15 cellular contexts compared by ENCODE assay signal in the genomic region with DNA sequence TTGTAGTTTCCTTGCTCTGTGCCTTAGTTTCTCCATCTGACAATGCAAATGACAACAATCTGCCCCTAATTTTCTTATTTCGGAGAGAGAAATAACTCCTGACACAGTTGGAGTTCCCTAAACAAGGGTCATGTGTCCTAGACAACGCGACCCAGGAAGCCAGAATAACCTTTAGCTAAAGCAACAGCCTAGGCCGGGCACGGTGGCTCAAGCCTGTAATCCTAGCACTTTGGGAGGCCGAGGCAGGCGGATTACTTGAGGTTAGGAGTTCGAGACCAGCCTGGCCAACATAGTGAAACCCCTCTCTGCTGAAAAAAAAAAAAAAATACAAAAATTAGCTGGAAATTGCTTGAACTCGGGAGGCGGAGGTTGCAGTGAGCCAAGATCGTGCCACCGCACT. TPM values are rescaled to one million over a fixed set of nuclear protein-coding genes. Genes with fewer than 3 reads are reported as not detected.
DNase-seq lines count a peak whose midpoint lies in the region; ATAC-seq, FAIRE-seq and TF ChIP-seq lines count a peak whose summit lies in the region.
"Had no signal": no experiment of that assay in that cellular context is flagged by ENCODE, and none has a peak within 500 bp of the region (broad histone marks: within the 10 kb centered on the region; RNA-seq: fewer than 3 reads in every experiment).

No MANE protein-coding gene starts in this region.

- H3K4me2 ChIP-seq in PC-9 (peak overlapping the region; percentile 71), keratinocyte (ENCODE audit: control insufficient read depth, extremely low read depth, insufficient read depth, low read depth, low read length) (no peak overlapping the region)

- H4K20me1 ChIP-seq in PC-9 (ENCODE audit: insufficient read depth) = no peaks in the 10 kb centered on the region
- H4K20me1 ChIP-seq in keratinocyte (ENCODE audit: control insufficient read depth, extremely low read depth, insufficient read depth, low read length) = no peaks in the 10 kb centered on the region

- no peak overlapping the region for H2AFZ ChIP-seq in PC-9
- H2AFZ ChIP-seq in keratinocyte (ENCODE audit: control insufficient read depth, low read length) = no peak overlapping the region
- H2AFZ ChIP-seq: GM23248 had no signal

- no peak for FAIRE-seq in keratinocyte (lab: Jason Lieb, UNC)
- FAIRE-seq: H54, K562 had no signal

- BruUV-seq in PC-9 (replicated peaks; lab: Mats Ljungman, UMichigan) = no TSS peak

- H3K27me3 ChIP-seq in PC-9 (ENCODE audit: insufficient read depth, low read depth) (no peaks in the 10 kb centered on the region), keratinocyte (ENCODE audit: control insufficient read depth, extremely low read depth, insufficient read depth, low read length) (no peaks in the 10 kb centered on the region)

- H3K4me3 ChIP-seq in PC-9 (no peak overlapping the region), keratinocyte (ENCODE audit: control insufficient read depth in 2 of 3, extremely low read depth in 1 of 3, insufficient read depth in 2 of 3, low read depth in 1 of 3, low read length in 3 of 3) (no peak overlapping the region)
- H3K4me3 ChIP-seq: GM23248, K562 had no signal

- DNase-seq in DMS153 (lab: John Stamatoyannopoulos, UW) (peak; percentile 6), DMS153 treated with DMSO at 0.1 percent for 48 hours (lab: John Stamatoyannopoulos, UW; ENCODE audit: unreplicated experiment) (no peak), COLO668 (lab: John Stamatoyannopoulos, UW; ENCODE audit: unreplicated experiment) (peak; percentile 18), PC-9 (peak in 1 of 2 experiments; percentile 32), keratinocyte (ENCODE audit: low read depth, low spot score) (no peak), COR-L47 (lab: John Stamatoyannopoulos, UW) (no peak), T-helper 17 cell (no peak)
- DNase-seq: CD4-positive, CD25-positive, alpha-beta regulatory T cell; GM23248 had no signal

- ATAC-seq in T-helper 17 cell (no peak), HG02588 (IDR thresholded peaks at IDR 0.05; ENCODE audit: unreplicated experiment) (no peak)
- ATAC-seq: HCT116, K562 had no signal

- H3K36me3 ChIP-seq in PC-9 (ENCODE audit: low read depth) (no peaks in the 10 kb centered on the region), keratinocyte (ENCODE audit: control insufficient read depth in 2 of 2, extremely low read depth in 1 of 2, insufficient read depth in 2 of 2, low read length in 2 of 2) (no peaks in the 10 kb centered on the region)

- CTCF ChIA-PET in PC-9 (lab: Charles Lee) = interaction anchor here (0.7 kb wide), 1 partner anchor 193 kb away, joined by 3 read pairs; no protein-coding TSS in a partner anchor

- H3K27ac ChIP-seq in PC-9 (peak overlapping the region; percentile 90), keratinocyte (ENCODE audit: control insufficient read depth, insufficient read depth, low read length) (peak overlapping the region; percentile 40)
- H3K27ac ChIP-seq: 22Rv1, GM23248 had no signal

- H3F3A ChIP-seq in PC-9 (ENCODE audit: insufficient read depth, low read depth) = peaks cover 29% of the 10 kb centered on the region

- dilution Hi-C loops in keratinocyte (cut with MboI; ENCODE audit: extremely low pct_ligation_motif_present, low sequenced_read_pairs) = no loop called here

- intact Hi-C loops in PC-9 (cut with micrococcal nuclease; ENCODE audit: unreplicated experiment) = no loop called here

- H3K9me3 ChIP-seq in PC-9 (ENCODE audit: insufficient read depth, low read depth) = no peaks in the 10 kb centered on the region
- H3K9me3 ChIP-seq in keratinocyte (ENCODE audit: control insufficient read depth, low read depth, low read length) = no peaks in the 10 kb centered on the region
- no peaks in the 10 kb centered on the region for H3K9me3 ChIP-seq in T-helper 17 cell (ENCODE audit: control insufficient read depth, low read length, poor library complexity, severe bottlenecking)

- no peak overlapping the region for H3K27ac Mint-ChIP-seq in T-helper 17 cell

- H3K36me3 Mint-ChIP-seq in T-helper 17 cell (ENCODE audit: low read depth) = peaks cover 15% of the 10 kb centered on the region

- no peak overlapping the region for H3K4me3 Mint-ChIP-seq in T-helper 17 cell
- H3K4me3 Mint-ChIP-seq: CD4-positive, CD25-positive, alpha-beta regulatory T cell had no signal

- no peaks in the 10 kb centered on the region for H3K9me1 ChIP-seq in keratinocyte (ENCODE audit: control insufficient read depth, extremely low read depth, insufficient read depth, low read length)

- no peak overlapping the region for H3K9ac ChIP-seq in keratinocyte (ENCODE audit: control insufficient read depth, extremely low read depth, insufficient read depth, low read length)
- H3K9ac ChIP-seq: GM23248 had no signal

- POLR2A ChIA-PET in PC-9 (lab: Charles Lee; ENCODE audit: unreplicated experiment) = interaction anchor here (0.7 kb wide), 1 partner anchor 113 kb away, joined by 4 read pairs; no protein-coding TSS in a partner anchor

- TF ChIP-seq CTCF in PC-9 (conservative IDR thresholded peaks at IDR 0.05) (no peak), keratinocyte (optimal IDR thresholded peaks at IDR 0.05 in 1 of 3, IDR thresholded peaks at IDR 0.05 in 1 of 3, conservative IDR thresholded peaks at IDR 0.05 in 1 of 3; ENCODE audit: extremely low read depth in 1 of 3, insufficient read depth in 2 of 3, low read length in 3 of 3) (no peak)

- peaks cover 19% of the 10 kb centered on the region for H3K4me1 Mint-ChIP-seq in T-helper 17 cell

- no peaks in the 10 kb centered on the region for H3K9me2 ChIP-seq in PC-9 (ENCODE audit: insufficient read depth)

- no peaks in the 10 kb centered on the region for H3K27me3 Mint-ChIP-seq in T-helper 17 cell
- H3K27me3 Mint-ChIP-seq: CD4-positive, CD25-positive, alpha-beta regulatory T cell had no signal

- H3K4me1 ChIP-seq in PC-9 (replicated peaks; ENCODE audit: insufficient read depth) (peaks cover 57% of the 10 kb centered on the region), keratinocyte (ENCODE audit: control insufficient read depth, extremely low read depth, insufficient read depth, low read length) (peaks cover 19% of the 10 kb centered on the region)

- H3K79me2 ChIP-seq in PC-9 (ENCODE audit: low read depth) (no peaks in the 10 kb centered on the region), keratinocyte (ENCODE audit: control insufficient read depth, insufficient read depth, low read length) (no peaks in the 10 kb centered on the region)

RNA-seq across cellular contexts. Expression of a gene that starts 49.9 kb away (rescaled TPM):
- total RNA-seq in PC-9 (2021) = 1.7 and 2.3 TPM in 2 replicates
- 0.04 to 0.26 TPM (median 0.05 TPM) in 3 replicates for polyA plus RNA-seq in keratinocyte
- 0.50 TPM for polyA plus RNA-seq in keratinocyte (2011; ENCODE audit: low read depth)
- 0.17 and 0.22 TPM in 2 replicates for polyA plus RNA-seq in keratinocyte (2011; cell fraction: cytosol; rRNA removed)
- 0.29 and 0.55 TPM in 2 replicates for polyA plus RNA-seq in keratinocyte (2011; cell fraction: nucleus; rRNA removed)
- 0.11 and 1.1 TPM in 2 replicates for polyA plus RNA-seq in keratinocyte (2012; ENCODE audit: low replicate concordance)
- 0.38 to 1.1 TPM (median 0.46 TPM) in 3 replicates for polyA minus RNA-seq in keratinocyte
- polyA minus RNA-seq in keratinocyte (2011; cell fraction: cytosol; rRNA and poly(A)+ RNA removed) = not detected
- polyA minus RNA-seq in keratinocyte (2011; cell fraction: nucleus; rRNA and poly(A)+ RNA removed) = 0.21 and 0.31 TPM in 2 replicates
- total RNA-seq in T-helper 17 cell = 10 to 100 TPM; 25.7 to 27.2 TPM
- total RNA-seq: A673, GM23248 had no signal
- polyA plus RNA-seq: GM23248 had no signal

Comparison
In these comparisons a context has a peak if more than half of its experiments do, and no peak if none do; other contexts are left out.
1. DNase-seq: peak in DMS153 (single experiment) and COLO668 (single experiment); none in DMS153 treated with DMSO at 0.1 percent for 48 hours (single experiment), keratinocyte (single experiment), COR-L47 (single experiment) and T-helper 17 cell (0 of 3).